In genomic region chr5:161924270-161924669, GRCh38 we compare ENCODE assay signal across 27 cellular contexts.
"Had no signal": no experiment of that assay in that cellular context is flagged by ENCODE, and none has a peak within 500 bp of the region (broad histone marks: within the 10 kb centered on the region; RNA-seq: fewer than 3 reads in every experiment).

No MANE protein-coding gene starts in this region.

- ATAC-seq: effector memory CD8-positive, alpha-beta T cell; esophagus mucosa; foreskin keratinocyte; gastrocnemius medialis; gastroesophageal sphincter; heart left ventricle; heart right ventricle had no signal

- DNase-seq: colonic mucosa; cortex of kidney; dermis blood vessel endothelial cell; effector CD4-positive, alpha-beta T cell; effector CD8-positive, alpha-beta T cell; effector memory CD4-positive, alpha-beta T cell; effector memory CD8-positive, alpha-beta T cell; endodermal cell; erythroblast; esophagus squamous epithelium; foreskin fibroblast; foreskin keratinocyte; foreskin melanocyte; gastrocnemius medialis; glutamatergic neuron; head of caudate nucleus; heart left ventricle; heart right ventricle had no signal

- H3K4me3 ChIP-seq: colonic mucosa, coronary artery, esophagus muscularis mucosa, esophagus squamous epithelium, gastrocnemius medialis, gastroesophageal sphincter, heart left ventricle, heart right ventricle had no signal

- H3K4me1 ChIP-seq: colonic mucosa, esophagus muscularis mucosa, esophagus squamous epithelium, foreskin keratinocyte, gastrocnemius medialis, gastroesophageal sphincter, heart left ventricle, heart right ventricle had no signal

- H3K27ac ChIP-seq: colonic mucosa, coronary artery, epithelial cell of prostate, esophagus muscularis mucosa, esophagus squamous epithelium, foreskin keratinocyte, gastrocnemius medialis, gastroesophageal sphincter, heart left ventricle, heart right ventricle had no signal

- H3K27me3 ChIP-seq: colonic mucosa, esophagus muscularis mucosa, esophagus squamous epithelium, foreskin keratinocyte, gastrocnemius medialis, gastroesophageal sphincter, heart left ventricle, heart right ventricle had no signal

- FAIRE-seq: colon, endometrium, endothelial cell of umbilical vein, frontal cortex had no signal

- H3K36me3 ChIP-seq: colonic mucosa, esophagus muscularis mucosa, esophagus squamous epithelium, gastrocnemius medialis, gastroesophageal sphincter, heart left ventricle, heart right ventricle had no signal

- H3K9me3 ChIP-seq: colonic mucosa, esophagus muscularis mucosa, esophagus squamous epithelium, gastrocnemius medialis, gastroesophageal sphincter, heart left ventricle had no signal
